In the genomic region with DNA sequence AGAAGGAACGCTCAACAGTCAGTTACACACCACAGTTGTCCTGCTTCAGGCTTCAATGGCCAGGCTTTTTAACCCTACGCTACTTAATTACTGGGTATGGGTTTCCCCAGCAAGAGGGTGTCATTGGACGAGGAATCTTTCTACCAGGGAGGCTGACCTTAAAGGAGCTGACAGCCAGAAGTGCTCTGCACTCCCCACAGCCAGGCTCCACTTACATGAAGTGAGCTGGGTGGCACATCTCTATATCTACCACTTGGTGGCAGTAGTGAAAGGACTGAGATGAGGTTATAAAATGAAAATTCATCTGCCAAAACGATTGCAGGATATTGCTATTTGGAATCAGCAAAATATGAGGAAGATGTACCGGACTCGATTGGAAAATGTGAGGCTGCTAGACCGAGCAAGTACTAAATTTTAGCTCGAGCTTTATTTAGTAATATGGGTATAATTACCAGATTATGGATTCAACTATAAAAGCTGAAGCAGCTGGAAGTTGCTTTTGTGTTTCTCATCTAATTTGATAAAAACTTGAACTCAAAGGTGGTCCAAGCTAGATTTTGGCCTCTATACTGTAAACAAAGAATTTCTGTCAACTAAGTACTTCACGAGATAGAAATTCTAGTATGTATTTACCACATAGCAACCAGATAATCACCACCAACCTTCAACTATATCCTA, we compare ENCODE assay signal across 8 cellular contexts. TPM values are rescaled to one million over a fixed set of nuclear protein-coding genes. Genes with fewer than 3 reads are reported as not detected.
A peak's percentile ranks its signal among the peaks of the same experiment; 100 is the strongest.
DNase-seq lines count a peak whose midpoint lies in the region; ATAC-seq and TF ChIP-seq lines count a peak whose summit lies in the region.

No MANE protein-coding gene starts in this region.

- H3K36me3 ChIP-seq in breast epithelium = no peaks in the 10 kb centered on the region

- intact Hi-C loops in breast epithelium (cut with DNase I; ENCODE audit: low total_unique reads) = loop anchor here (10.0 kb wide), 1 partner anchor 154 kb away; no protein-coding TSS in a partner anchor

- peak; percentile 49 to 76 (median 68) for TF ChIP-seq CTCF in breast epithelium (IDR thresholded peaks at IDR 0.05)

- no peaks in the 10 kb centered on the region for H3K9me3 ChIP-seq in breast epithelium

- DNase-seq in NOMO-1 treated with DMSO at 0.1 percent for 48 hours (lab: John Stamatoyannopoulos, UW; ENCODE audit: unreplicated experiment) = peak; percentile 7
- no peak for DNase-seq in NOMO-1 treated with dmso at 0.1 percent for 144 hours (lab: John Stamatoyannopoulos, UW; ENCODE audit: unreplicated experiment)
- peak; percentile 79 for DNase-seq in HT-29 (ENCODE audit: low spot score)
- DNase-seq in RPMI8226 = peak; percentile 46
- DNase-seq in breast epithelium (ENCODE audit: low spot score in 2 of 2) = peak in 1 of 2 donors; percentile 23
- DNase-seq in islet precursor cell = peak; percentile 83
- DNase-seq in stimulated activated CD4-positive, alpha-beta T cell treated with anti-CD3 and anti-CD28 coated beads, Interleukin-4, amount 100 ng/mL, for 4 hours = peak; percentile 1 to 2

- no peaks in the 10 kb centered on the region for H3K4me1 ChIP-seq in breast epithelium

- no peak for TF ChIP-seq POLR2A in breast epithelium (IDR thresholded peaks at IDR 0.05)

- no peak overlapping the region for H3K4me3 ChIP-seq in breast epithelium

- H3K27me3 ChIP-seq in breast epithelium = no peaks in the 10 kb centered on the region

- no peak overlapping the region for H3K27ac ChIP-seq in breast epithelium

- ATAC-seq in GM21529 (IDR thresholded peaks at IDR 0.05; ENCODE audit: unreplicated experiment) = peak; percentile 96

RNA-seq across cellular contexts. Expression of a gene that starts 54.0 kb away (rescaled TPM):
- 0.50 and 0.58 TPM in 2 replicates for total RNA-seq in HT-29 (2014; rRNA removed; shearing (Covaris generic))
- 10 to 100 TPM in 1 of 3 donors, 1 to 10 TPM in 2; 6.9 to 14.7 (median 9.1) TPM for total RNA-seq in breast epithelium

RNA-seq across cellular contexts. Expression of a gene that starts 55.5 kb away (rescaled TPM):
- total RNA-seq in HT-29 (2014; rRNA removed; shearing (Covaris generic)) = not detected in 2 replicates
- total RNA-seq in breast epithelium = 1 to 10 TPM in 1 of 3 donors, under 1 TPM in 1, not detected in 1; 0.33 to 5.6 TPM
